In genomic region chr1:54317084-54317483, GRCh38 we compare ENCODE assay signal across 22 cellular contexts.
"Had no signal": no experiment of that assay in that cellular context is flagged by ENCODE, and none has a peak within 500 bp of the region (broad histone marks: within the 10 kb centered on the region; RNA-seq: fewer than 3 reads in every experiment).

No MANE protein-coding gene starts in this region.

- H3K36me3 ChIP-seq: brain microvascular endothelial cell, esophagus muscularis mucosa, heart left ventricle, ovary, upper lobe of right lung had no signal

- ATAC-seq: activated CD8-positive, alpha-beta T cell treated with anti-CD3 and anti-CD28 coated beads for 36 hours; heart left ventricle; left lobe of liver; upper lobe of right lung had no signal

- FAIRE-seq: islet of Langerhans had no signal

- H3K9me3 Mint-ChIP-seq: activated CD8-positive, alpha-beta T cell treated with anti-CD3 and anti-CD28 coated beads for 36 hours; activated naive CD4-positive, alpha-beta T cell treated with anti-CD3 and anti-CD28 coated beads for 36 hours; dendritic cell treated with granulocyte-macrophage colony-stimulating factor and Interleukin-4, amounts not matched to agents 40 ng/mL and 50 ng/mL, for 4 days; endodermal cell; neural crest cell; stimulated activated naive CD8-positive, alpha-beta T cell treated with anti-CD3 and anti-CD28 coated beads, Interleukin-15, Interleukin-2, amounts not matched to agents 100 ng/mL and 50 ng/mL, for 24 hours had no signal

- H3K27me3 Mint-ChIP-seq: activated CD8-positive, alpha-beta T cell treated with anti-CD3 and anti-CD28 coated beads for 36 hours; dendritic cell treated with granulocyte-macrophage colony-stimulating factor and Interleukin-4, amounts not matched to agents 40 ng/mL and 50 ng/mL, for 4 days; stimulated activated naive CD8-positive, alpha-beta T cell treated with anti-CD3 and anti-CD28 coated beads, Interleukin-15, Interleukin-2, amounts not matched to agents 100 ng/mL and 50 ng/mL, for 24 hours had no signal

- H3K27me3 ChIP-seq: brain microvascular endothelial cell, esophagus muscularis mucosa, heart left ventricle, ovary, upper lobe of right lung had no signal

- H3K27ac ChIP-seq: brain microvascular endothelial cell, esophagus muscularis mucosa, heart left ventricle, ovary, upper lobe of right lung, VCaP had no signal

- H3K4me3 ChIP-seq: esophagus muscularis mucosa, heart left ventricle, ovary, upper lobe of right lung had no signal

- H3K27ac Mint-ChIP-seq: activated CD8-positive, alpha-beta T cell treated with anti-CD3 and anti-CD28 coated beads for 36 hours; activated naive CD4-positive, alpha-beta T cell treated with anti-CD3 and anti-CD28 coated beads for 36 hours; dendritic cell treated with granulocyte-macrophage colony-stimulating factor and Interleukin-4, amounts not matched to agents 40 ng/mL and 50 ng/mL, for 4 days; endodermal cell; stimulated activated naive CD8-positive, alpha-beta T cell treated with anti-CD3 and anti-CD28 coated beads, Interleukin-15, Interleukin-2, amounts not matched to agents 100 ng/mL and 50 ng/mL, for 24 hours had no signal

- DNase-seq: activated CD4-positive, alpha-beta T cell treated with anti-CD3 and anti-CD28 coated beads for 4 hours; activated CD8-positive, alpha-beta memory T cell treated with anti-CD3 and anti-CD28 coated beads, Interleukin-2, amount 50 U/mL, for 4 hours; activated CD8-positive, alpha-beta T cell treated with anti-CD3 and anti-CD28 coated beads for 36 hours; activated naive CD4-positive, alpha-beta T cell treated with anti-CD3 and anti-CD28 coated beads for 36 hours; amniotic stem cell; brain microvascular endothelial cell; cerebellar nuclear complex; endodermal cell; foreskin fibroblast; heart left ventricle; ovary; stimulated activated CD4-positive, alpha-beta T cell treated with anti-CD3 and anti-CD28 coated beads, Interleukin-2, amount 100 ng/mL, for 48 hours; stimulated activated CD8-positive, alpha-beta memory T cell treated with anti-CD3 and anti-CD28 coated beads, Interleukin-4, amount 100 ng/mL, for 48 hours; T1000; upper lobe of right lung had no signal

- H3K4me3 Mint-ChIP-seq: activated CD8-positive, alpha-beta T cell treated with anti-CD3 and anti-CD28 coated beads for 36 hours; activated naive CD4-positive, alpha-beta T cell treated with anti-CD3 and anti-CD28 coated beads for 36 hours; dendritic cell treated with granulocyte-macrophage colony-stimulating factor and Interleukin-4, amounts not matched to agents 40 ng/mL and 50 ng/mL, for 4 days; endodermal cell; stimulated activated naive CD8-positive, alpha-beta T cell treated with anti-CD3 and anti-CD28 coated beads, Interleukin-15, Interleukin-2, amounts not matched to agents 100 ng/mL and 50 ng/mL, for 24 hours had no signal

- H3K9me3 ChIP-seq: esophagus muscularis mucosa, heart left ventricle, ovary, upper lobe of right lung had no signal
